ENCODE assay signal across 14 cellular contexts in genomic region chr5:10660135-10660534, GRCh38.
DNase-seq lines count a peak whose midpoint lies in the region; ATAC-seq, FAIRE-seq and TF ChIP-seq lines count a peak whose summit lies in the region.
"Had no signal": no experiment of that assay in that cellular context is flagged by ENCODE, and none has a peak within 500 bp of the region (broad histone marks: within the 10 kb centered on the region; RNA-seq: fewer than 3 reads in every experiment).

No MANE protein-coding gene starts in this region.

- H3K4me1 ChIP-seq in GM12878 (ENCODE audit: control insufficient read depth, insufficient read depth, low read length): no peaks in the 10 kb centered on the region; the same call in 1 of the 2 replicates
- H3K4me1 ChIP-seq in stomach: peaks cover 6 to 11% (median 10%) of the 10 kb centered on the region in 4 donors
- H3K4me1 ChIP-seq: HAP-1 had no signal

- CTCF ChIA-PET in GM12878 (lab: Yijun Ruan, JAX): interaction anchor here (0.5 to 3.8 kb wide), 2 partner anchors 29 to 33 kb away, joined by 4 to 12 read pairs; no protein-coding TSS in a partner anchor

- H3K27me3 Mint-ChIP-seq in CD14-positive monocyte (ENCODE audit: low read depth in 3 of 3): peaks cover 0 to 4% (median 3%) of the 10 kb centered on the region in 3 donors
- H3K27me3 Mint-ChIP-seq: CD4-positive, alpha-beta T cell had no signal

- no peak overlapping the region for H3K27ac Mint-ChIP-seq in CD14-positive monocyte
- H3K27ac Mint-ChIP-seq: CD4-positive, alpha-beta T cell had no signal

- H3K4me3 ChIP-seq in GM12878 (no peak overlapping the region), stomach (no peak overlapping the region)
- H3K4me3 ChIP-seq: HAP-1 had no signal

- H3K36me3 ChIP-seq in GM12878 (ENCODE audit: control insufficient read depth in 2 of 2, insufficient read depth in 2 of 2, low read length in 1 of 2): peaks cover 5 to 12% of the 10 kb centered on the region in 2 experiments; a peak in 3 of 4 replicates
- H3K36me3 ChIP-seq in stomach: no peaks in the 10 kb centered on the region
- H3K36me3 ChIP-seq: BE2C, HAP-1 had no signal

- H4K20me1 ChIP-seq in GM12878 (ENCODE audit: control insufficient read depth, insufficient read depth): no peaks in the 10 kb centered on the region

- TF ChIP-seq POLR2A in GM12878 (IDR thresholded peaks at IDR 0.05; ENCODE audit: low read depth, low read length) (no peak; the same call in 1 of the 2 replicates), stomach (IDR thresholded peaks at IDR 0.05) (no peak)

- 100% methylated on average over 3 of the region's 3 CpGs for WGBS in GM12878 (ENCODE audit: insufficient coverage, insufficient replicate concordance, low lambda C conversion rate, missing lambda C conversion rate)
- WGBS in stomach, 5 donors: 79 to 94% (median 88%) methylated on average over 3 of the region's 3 CpGs

- H3K4me2 ChIP-seq in GM12878 (ENCODE audit: control insufficient read depth, insufficient read depth): no peak overlapping the region

- FAIRE-seq in GM12878 (lab: Jason Lieb, UNC): no peak
- FAIRE-seq: GM19239, H1 had no signal

- H3K27ac ChIP-seq in GM12878 (ENCODE audit: control insufficient read depth, insufficient read depth): no peak overlapping the region
- no peak overlapping the region for H3K27ac ChIP-seq in stomach

- in situ Hi-C loops in GM12878 (cut with MboI): no loop called here

- H3K79me2 ChIP-seq in GM12878 (ENCODE audit: control insufficient read depth, insufficient read depth, low read length): no peaks in the 10 kb centered on the region

- H3K4me1 Mint-ChIP-seq in CD14-positive monocyte: peaks cover 15% of the 10 kb centered on the region

- TF ChIP-seq CTCF in CD14-positive monocyte (IDR thresholded peaks at IDR 0.05) (no peak), GM12878 (IDR thresholded peaks at IDR 0.05 in 2 of 3, conservative IDR thresholded peaks at IDR 0.05 in 1 of 3; ENCODE audit: control insufficient read depth in 2 of 3, extremely low read depth in 1 of 3, insufficient read depth in 1 of 3, low read depth in 3 of 3, low read length in 3 of 3) (no peak), stomach (IDR thresholded peaks at IDR 0.05) (no peak)

- no peak overlapping the region for H2AFZ ChIP-seq in GM12878 (ENCODE audit: control insufficient read depth, low read depth, low read length)

- TF ChIP-seq EP300 in GM12878 (IDR thresholded peaks at IDR 0.05; ENCODE audit: borderline replicate concordance in 1 of 2, control insufficient read depth in 1 of 2, low read depth in 2 of 2, low read length in 2 of 2): no peak
- no peak for TF ChIP-seq EP300 in stomach (IDR thresholded peaks at IDR 0.05)

- RAD21 ChIA-PET in GM12878 (lab: Charles Lee; ENCODE audit: unreplicated experiment): interaction anchor here (1.3 kb wide), 1 partner anchor 19 kb away, joined by 3 read pairs; no protein-coding TSS in a partner anchor

- TF ChIP-seq RAD21 in GM12878 (IDR thresholded peaks at IDR 0.05; ENCODE audit: insufficient read depth, low read depth, low read length): no peak

- no peak for ATAC-seq in GM12878

- DNase-seq in CD14-positive monocyte (ENCODE audit: low spot score): peak; percentile 1
- no peak for DNase-seq in GM12878 (ENCODE audit: low read depth, low spot score)
- peak; percentile 51 for DNase-seq in mesenteric fat pad (ENCODE audit: low spot score)
- DNase-seq in stomach: peak; percentile 19
- DNase-seq in DMS114 treated with DMSO at 0.1 percent for 48 hours (lab: John Stamatoyannopoulos, UW; ENCODE audit: unreplicated experiment): no peak
- no peak for DNase-seq in NCI-H1417 treated with DMSO at 0.1 percent for 48 hours (lab: John Stamatoyannopoulos, UW)
- DNase-seq: BE2C; C1 segment of cervical spinal cord; CD4-positive, alpha-beta T cell; DMS79 treated with DMSO at 0.1 percent for 48 hours; GF-D8 had no signal

- H3K9me3 ChIP-seq in GM12878 (replicated peaks; ENCODE audit: control insufficient read depth, insufficient read depth, low read length) (0 out of 3 replicates have a peak, but pooled peaks cover 2% of the 10 kb centered on the region), stomach (no peaks in the 10 kb centered on the region)
- H3K9me3 ChIP-seq: BE2C, HAP-1 had no signal

- no TSS peak for BruUV-seq in GM12878 (replicated peaks; lab: Mats Ljungman, UMichigan)

- intact Hi-C loops in CD14-positive monocyte (cut with micrococcal nuclease) (no loop called here), GM12878 (cut with micrococcal nuclease; ENCODE audit: unreplicated experiment) (no loop called here), stomach (cut with DNase I; ENCODE audit: low total_unique reads) (no loop called here)

- no peak overlapping the region for H3K4me3 Mint-ChIP-seq in CD14-positive monocyte
- H3K4me3 Mint-ChIP-seq: CD4-positive, alpha-beta T cell had no signal

- SMC1A ChIA-PET in GM12878 (lab: Charles Lee; ENCODE audit: uncharacterized antibody, unreplicated experiment): interaction anchor here (0.9 kb wide), 1 partner anchor 31 kb away, joined by 3 read pairs; no protein-coding TSS in a partner anchor

- no peaks in the 10 kb centered on the region for H3K36me3 Mint-ChIP-seq in CD14-positive monocyte

- POLR2A ChIA-PET in GM12878 (lab: Charles Lee): no interaction called here

- H3K9ac ChIP-seq in GM12878 (ENCODE audit: control insufficient read depth, insufficient read depth, low read length): no peak overlapping the region

- H3K27me3 ChIP-seq in GM12878 (replicated peaks in 1 of 2; ENCODE audit: control insufficient read depth in 2 of 2, insufficient read depth in 2 of 2, low read length in 1 of 2) (no peaks in the 10 kb centered on the region), stomach (no peaks in the 10 kb centered on the region)
- H3K27me3 ChIP-seq: BE2C had no signal

- H3K9me3 Mint-ChIP-seq in CD14-positive monocyte: peaks cover 0 to 2% (median 0%) of the 10 kb centered on the region in 7 donors
- H3K9me3 Mint-ChIP-seq: CD4-positive, alpha-beta T cell had no signal

TF ChIP-seq in GM12878, 131 proteins besides CTCF, POLR2A, EP300 and RAD21:
- TF ChIP-seq MTA3 (IDR thresholded peaks at IDR 0.05; ENCODE audit: borderline replicate concordance, low read length): peak; percentile 24; the same call in 1 of the 2 replicates
- no peak for TF ChIP-seq TCF3 (IDR thresholded peaks at IDR 0.05; ENCODE audit: borderline replicate concordance, insufficient read depth, low read depth, low read length)
- TF ChIP-seq ZNF24 (IDR thresholded peaks at IDR 0.05): no peak

Comparison
In these comparisons a context has a peak if more than half of its experiments do, and no peak if none do; other contexts are left out.
1. DNase-seq: peak in CD14-positive monocyte (single experiment), mesenteric fat pad (single experiment) and stomach (single experiment); none in GM12878 (single experiment), DMS114 treated with DMSO at 0.1 percent for 48 hours (single experiment) and NCI-H1417 treated with DMSO at 0.1 percent for 48 hours (single experiment).